8 cellular contexts compared by ENCODE assay signal in genomic region chr1:85464497-85465098, GRCh38. TPM values are rescaled to one million over a fixed set of nuclear protein-coding genes. Genes with fewer than 3 reads are reported as not detected.
DNase-seq lines count a peak whose midpoint lies in the region; ATAC-seq and TF ChIP-seq lines count a peak whose summit lies in the region.

No MANE protein-coding gene starts in this region.

- H3K9me3 ChIP-seq in neural cell (ENCODE audit: low read length) (no peaks in the 10 kb centered on the region), upper lobe of right lung (no peaks in the 10 kb centered on the region)

- H3K27ac ChIP-seq in neural cell (ENCODE audit: low read length) (peak overlapping the region; percentile 54), upper lobe of right lung (peak overlapping the region; percentile 81)

- H3K4me3 Mint-ChIP-seq in activated T-helper 2 cell treated with anti-CD3 and anti-CD28 coated beads, Interferon-gamma antibody, Interleukin-2, Interleukin-4, amounts not matched to agents 10 μg/mL and 5 μg/mL and 100 μg/mL, durations not matched to agents 14 hours and 24 hours and 36 hours (ENCODE audit: low read depth) = peak overlapping the region; percentile 19

- ATAC-seq in HG02870 (IDR thresholded peaks at IDR 0.05; ENCODE audit: unreplicated experiment) (peak; percentile 42), upper lobe of right lung (peak; percentile 87)

- DNase-seq in stimulated activated naive CD4-positive, alpha-beta T cell treated with Interleukin-2 at 50 U/mL for 16 hours (lab: John Stamatoyannopoulos, UW) = peak; percentile 5
- DNase-seq in stimulated activated naive CD4-positive, alpha-beta T cell (lab: John Stamatoyannopoulos, UW) = no peak
- DNase-seq in NCI-H2171 treated with DMSO at 0.1 percent for 48 hours (lab: John Stamatoyannopoulos, UW) (peak; percentile 62), foreskin melanocyte (peak; percentile 24), upper lobe of right lung (peak; percentile 88)
- peak; percentile 10 for DNase-seq in activated T-helper 2 cell treated with anti-CD3 and anti-CD28 coated beads, Interferon-gamma antibody, Interleukin-2, Interleukin-4, amounts not matched to agents 10 μg/mL and 5 μg/mL and 100 μg/mL, durations not matched to agents 14 hours and 24 hours and 36 hours (ENCODE audit: low spot score)

- no peak overlapping the region for H3K27ac Mint-ChIP-seq in activated T-helper 2 cell treated with anti-CD3 and anti-CD28 coated beads, Interferon-gamma antibody, Interleukin-2, Interleukin-4, amounts not matched to agents 10 μg/mL and 5 μg/mL and 100 μg/mL, durations not matched to agents 14 hours and 24 hours and 36 hours

- H3K27me3 Mint-ChIP-seq in activated T-helper 2 cell treated with anti-CD3 and anti-CD28 coated beads, Interferon-gamma antibody, Interleukin-2, Interleukin-4, amounts not matched to agents 10 μg/mL and 5 μg/mL and 100 μg/mL, durations not matched to agents 14 hours and 24 hours and 36 hours (ENCODE audit: low read depth) = peaks cover 55% of the 10 kb centered on the region

- TF ChIP-seq RAD21 in neural cell (conservative IDR thresholded peaks at IDR 0.05) = peak; percentile 39

- H2AFZ ChIP-seq in neural cell (ENCODE audit: low read depth, low read length) = peak overlapping the region; percentile 62

- peak overlapping the region; percentile 77 for H3K9ac ChIP-seq in neural cell (ENCODE audit: low read length)

- no peaks in the 10 kb centered on the region for H3F3A ChIP-seq in neural cell (ENCODE audit: insufficient read depth, low read length, poor library complexity, severe bottlenecking)

- intact Hi-C loops in activated T-helper 2 cell treated with anti-CD3 and anti-CD28 coated beads, Interferon-gamma antibody, Interleukin-2, Interleukin-4, amounts not matched to agents 10 μg/mL and 5 μg/mL and 100 μg/mL, durations not matched to agents 14 hours and 24 hours and 36 hours (cut with micrococcal nuclease) = loop anchor here (5.0 kb wide), 1 partner anchor 118 kb away; the partner anchor contains the start of gene CCN1
- intact Hi-C loops in upper lobe of right lung (cut with DNase I) = no loop called here

- peaks cover 11% of the 10 kb centered on the region for H3K4me1 ChIP-seq in upper lobe of right lung

- H3K36me3 Mint-ChIP-seq in activated T-helper 2 cell treated with anti-CD3 and anti-CD28 coated beads, Interferon-gamma antibody, Interleukin-2, Interleukin-4, amounts not matched to agents 10 μg/mL and 5 μg/mL and 100 μg/mL, durations not matched to agents 14 hours and 24 hours and 36 hours (ENCODE audit: low read depth) = no peaks in the 10 kb centered on the region

- peaks cover 37% of the 10 kb centered on the region for H3K79me2 ChIP-seq in neural cell (replicated peaks; ENCODE audit: insufficient read depth, low read length)

- H3K4me2 ChIP-seq in neural cell (ENCODE audit: low read length) = no peak overlapping the region

- H3K4me3 ChIP-seq in neural cell (ENCODE audit: low read length) (peak overlapping the region; percentile 80), upper lobe of right lung (peak overlapping the region; percentile 68)

- TF ChIP-seq CTCF in neural cell (IDR thresholded peaks at IDR 0.05; ENCODE audit: poor library complexity, severe bottlenecking) (no peak), upper lobe of right lung (IDR thresholded peaks at IDR 0.05) (no peak)

- no peaks in the 10 kb centered on the region for H4K20me1 ChIP-seq in neural cell (ENCODE audit: insufficient read depth)

- peaks cover 4% of the 10 kb centered on the region for H3K4me1 Mint-ChIP-seq in activated T-helper 2 cell treated with anti-CD3 and anti-CD28 coated beads, Interferon-gamma antibody, Interleukin-2, Interleukin-4, amounts not matched to agents 10 μg/mL and 5 μg/mL and 100 μg/mL, durations not matched to agents 14 hours and 24 hours and 36 hours (ENCODE audit: low read depth)

- no peaks in the 10 kb centered on the region for H3K9me2 ChIP-seq in neural cell (ENCODE audit: insufficient read depth, low read length)

- no peaks in the 10 kb centered on the region for H3K36me3 ChIP-seq in neural cell (ENCODE audit: insufficient read depth, low read length)
- no peaks in the 10 kb centered on the region for H3K36me3 ChIP-seq in upper lobe of right lung

- no peaks in the 10 kb centered on the region for H3K27me3 ChIP-seq in neural cell (ENCODE audit: insufficient read depth, low read depth, low read length)
- H3K27me3 ChIP-seq in upper lobe of right lung = no peaks in the 10 kb centered on the region

- no peaks in the 10 kb centered on the region for H3K9me3 Mint-ChIP-seq in activated T-helper 2 cell treated with anti-CD3 and anti-CD28 coated beads, Interferon-gamma antibody, Interleukin-2, Interleukin-4, amounts not matched to agents 10 μg/mL and 5 μg/mL and 100 μg/mL, durations not matched to agents 14 hours and 24 hours and 36 hours

- peak; percentile 36 for TF ChIP-seq EP300 in neural cell (conservative IDR thresholded peaks at IDR 0.05; ENCODE audit: poor library complexity, severe bottlenecking)

TF ChIP-seq in neural cell, 6 proteins besides CTCF, POLR2A, EP300 and RAD21:
- TF ChIP-seq REST (IDR thresholded peaks at IDR 0.05; ENCODE audit: borderline replicate concordance) = no peak
- TF ChIP-seq TAF1 (IDR thresholded peaks at IDR 0.05; ENCODE audit: low read depth) = peak; percentile 51
- no peak for TF ChIP-seq POLR2AphosphoS5 (IDR thresholded peaks at IDR 0.05)
- peak; percentile 28 for TF ChIP-seq SMC3 (conservative IDR thresholded peaks at IDR 0.05; ENCODE audit: poor library complexity)
- TF ChIP-seq MXI1 (conservative IDR thresholded peaks at IDR 0.05; ENCODE audit: poor library complexity, severe bottlenecking) = peak; percentile 77

RNA-seq across cellular contexts. Expression of gene DDAH1, which starts 0.4 kb away (rescaled TPM):
- total RNA-seq in activated T-helper 2 cell treated with anti-CD3 and anti-CD28 coated beads, Interferon-gamma antibody, Interleukin-2, Interleukin-4, amounts not matched to agents 10 μg/mL and 5 μg/mL and 100 μg/mL, durations not matched to agents 14 hours and 24 hours and 36 hours = 0.07 TPM in 1 of 2 replicates, not detected in the other
- 40.4 and 42.7 TPM in 2 replicates for polyA plus RNA-seq in neural cell
- 52.8 and 62.3 TPM in 2 replicates for polyA minus RNA-seq in neural cell
- 51.3 TPM for total RNA-seq in upper lobe of right lung

Comparison
In these comparisons a context has a peak if more than half of its experiments do, and no peak if none do; other contexts are left out.
1. DNase-seq: peak in stimulated activated naive CD4-positive, alpha-beta T cell treated with Interleukin-2 at 50 U/mL for 16 hours (single experiment), NCI-H2171 treated with DMSO at 0.1 percent for 48 hours (single experiment), activated T-helper 2 cell treated with anti-CD3 and anti-CD28 coated beads, Interferon-gamma antibody, Interleukin-2, Interleukin-4, amounts not matched to agents 10 μg/mL and 5 μg/mL and 100 μg/mL, durations not matched to agents 14 hours and 24 hours and 36 hours (single experiment), foreskin melanocyte (single experiment) and upper lobe of right lung (single experiment); none in stimulated activated naive CD4-positive, alpha-beta T cell (0 of 6).
2. RNA of gene DDAH1, which starts 0.4 kb away (total RNA-seq): 51.3 TPM in upper lobe of right lung (single experiment); 0.07 TPM in activated T-helper 2 cell treated with anti-CD3 and anti-CD28 coated beads, Interferon-gamma antibody, Interleukin-2, Interleukin-4, amounts not matched to agents 10 μg/mL and 5 μg/mL and 100 μg/mL, durations not matched to agents 14 hours and 24 hours and 36 hours; every median in the first group is over 10 times any median in the second.